Comparison of ENCODE assay signal across 12 cellular contexts in the genomic region with DNA sequence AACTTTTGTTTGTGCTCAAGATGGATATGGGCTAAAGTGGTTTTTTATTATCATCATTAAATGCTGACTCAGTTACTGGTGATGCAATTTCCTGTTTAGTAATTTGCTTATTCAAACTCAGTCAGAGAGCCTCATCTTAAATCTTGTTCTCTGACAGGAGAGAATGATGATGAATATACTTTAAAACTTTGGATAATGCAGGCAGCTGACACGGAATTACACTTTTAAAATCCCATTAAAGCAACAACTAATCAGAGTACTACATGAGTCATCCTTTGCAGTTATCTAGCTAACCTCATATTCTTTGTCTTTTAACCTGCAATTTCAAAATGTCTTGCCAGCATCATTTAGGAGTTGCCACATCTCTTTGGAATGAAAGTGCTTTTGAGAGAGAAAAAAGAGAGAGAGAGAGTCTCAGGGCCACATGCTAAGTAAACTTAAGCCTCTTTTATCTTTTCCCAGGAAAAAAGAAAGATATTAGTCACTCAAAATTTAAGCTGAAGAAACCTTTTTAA. TPM values are rescaled to one million over a fixed set of nuclear protein-coding genes. Genes with fewer than 3 reads are reported as not detected.
DNase-seq lines count a peak whose midpoint lies in the region; ATAC-seq and TF ChIP-seq lines count a peak whose summit lies in the region.
"Had no signal": no experiment of that assay in that cellular context is flagged by ENCODE, and none has a peak within 500 bp of the region (broad histone marks: within the 10 kb centered on the region; RNA-seq: fewer than 3 reads in every experiment).

No MANE protein-coding gene starts in this region.

- H3K4me3 ChIP-seq in NB4 (ENCODE audit: low read depth, low read length), result no peak overlapping the region
- H3K4me3 ChIP-seq: Peyer's patch had no signal

- ATAC-seq in HG03039 (IDR thresholded peaks at IDR 0.05; ENCODE audit: unreplicated experiment), result no peak

- DNase-seq in DMS153 treated with DMSO at 0.1 percent for 48 hours (lab: John Stamatoyannopoulos, UW; ENCODE audit: unreplicated experiment), result peak; percentile 42
- DNase-seq in NB4 (ENCODE audit: low read depth), result peak; percentile 37
- peak; percentile 68 for DNase-seq in astrocyte of the hippocampus (ENCODE audit: low read depth, low spot score)
- DNase-seq in mesothelial cell of epicardium (ENCODE audit: low spot score in 2 of 2, unreplicated experiment in 2 of 2), result no peak
- no peak for DNase-seq in DMS79 treated with DMSO at 0.1 percent for 48 hours (lab: John Stamatoyannopoulos, UW)
- DNase-seq in stimulated activated CD4-positive, alpha-beta T cell treated with anti-CD3 and anti-CD28 coated beads, Interleukin-4, amount 100 ng/mL, for 1 hour, result no peak
- no peak for DNase-seq in activated T-cell treated with anti-CD3 and anti-CD28 coated beads, Interleukin-2, amount 50 U/mL, for 1 hour
- DNase-seq: activated CD4-positive, alpha-beta T cell treated with anti-CD3 and anti-CD28 coated beads, Interleukin-2, amount 50 U/mL, for 48 hours; anterior cingulate cortex; Peyer's patch; posterior cingulate gyrus had no signal

- H3K4me3 Mint-ChIP-seq in mesothelial cell of epicardium, result no peak overlapping the region

- H3K9me3 Mint-ChIP-seq in mesothelial cell of epicardium, result no peaks in the 10 kb centered on the region

- H3K4me1 Mint-ChIP-seq in mesothelial cell of epicardium, result peaks cover 14% of the 10 kb centered on the region

- no peaks in the 10 kb centered on the region for H3K27me3 Mint-ChIP-seq in mesothelial cell of epicardium (ENCODE audit: low read depth)

- TF ChIP-seq POLR2A in NB4 (IDR thresholded peaks at IDR 0.05; ENCODE audit: extremely low read depth, insufficient read length), result no peak

- no peaks in the 10 kb centered on the region for H3K36me3 Mint-ChIP-seq in mesothelial cell of epicardium

- H3K27ac Mint-ChIP-seq in mesothelial cell of epicardium, result peak overlapping the region; percentile 54

- TF ChIP-seq CTCF in NB4 (IDR thresholded peaks at IDR 0.05; ENCODE audit: low read depth, low read length) (no peak), mesothelial cell of epicardium (IDR thresholded peaks at IDR 0.05; ENCODE audit: unreplicated experiment) (no peak)

RNA-seq across cellular contexts. Expression of gene C6orf141, which starts 9.2 kb away (rescaled TPM):
- 6.0 to 8.2 TPM (median 6.5 TPM) in 3 replicates for total RNA-seq in mesothelial cell of epicardium

RNA-seq across cellular contexts. Expression of gene GLYATL3, which starts 41.5 kb away (rescaled TPM):
- not detected in 3 replicates for total RNA-seq in mesothelial cell of epicardium
- total RNA-seq: Peyer's patch had no signal

Comparison
In these comparisons a context has a peak if more than half of its experiments do, and no peak if none do; other contexts are left out.
1. DNase-seq: peak in DMS153 treated with DMSO at 0.1 percent for 48 hours (single experiment), NB4 (single experiment) and astrocyte of the hippocampus (single experiment); none in mesothelial cell of epicardium (0 of 2), DMS79 treated with DMSO at 0.1 percent for 48 hours (single experiment), stimulated activated CD4-positive, alpha-beta T cell treated with anti-CD3 and anti-CD28 coated beads, Interleukin-4, amount 100 ng/mL, for 1 hour (single experiment) and activated T-cell treated with anti-CD3 and anti-CD28 coated beads, Interleukin-2, amount 50 U/mL, for 1 hour (single experiment).